ENCODE assay signal across 8 cellular contexts in genomic region chr14:95993768-95994592, GRCh38. TPM values are rescaled to one million over a fixed set of nuclear protein-coding genes. Genes with fewer than 3 reads are reported as not detected.
DNase-seq lines count a peak whose midpoint lies in the region; ATAC-seq and TF ChIP-seq lines count a peak whose summit lies in the region.

No MANE protein-coding gene starts in this region.

- peaks cover 22% of the 10 kb centered on the region for H3K27me3 Mint-ChIP-seq in activated CD8-positive, alpha-beta memory T cell treated with anti-CD3 and anti-CD28 coated beads, Interleukin-2, amount 10 ng/mL, durations not matched to agents 7 days and 5 days
- peaks cover 61% of the 10 kb centered on the region for H3K27me3 Mint-ChIP-seq in chondrocyte (ENCODE audit: low read depth)
- peaks cover 41% of the 10 kb centered on the region for H3K27me3 Mint-ChIP-seq in type B pancreatic cell

- no peaks in the 10 kb centered on the region for H4K20me1 ChIP-seq in Karpas-422 (ENCODE audit: insufficient read depth, low read depth, low read length)

- ATAC-seq in activated CD8-positive, alpha-beta memory T cell treated with anti-CD3 and anti-CD28 coated beads, Interleukin-2, amount 10 ng/mL, durations not matched to agents 7 days and 5 days, result no peak
- ATAC-seq in left lung, result peak; percentile 76
- no peak for ATAC-seq in activated CD4-positive, CD25-positive, alpha-beta regulatory T cell treated with anti-CD3 and anti-CD28 coated beads, Interleukin-2, amount 50 U/mL, for 24 hours

- peak; percentile 44 for DNase-seq in activated CD8-positive, alpha-beta memory T cell treated with anti-CD3 and anti-CD28 coated beads, Interleukin-2, amount 10 ng/mL, durations not matched to agents 7 days and 5 days
- no peak for DNase-seq in activated CD8-positive, alpha-beta memory T cell treated with anti-CD3 and anti-CD28 coated beads, Interleukin-2, amount 50 U/mL, for 4 hours
- DNase-seq in Karpas-422, result peak; percentile 89
- no peak for DNase-seq in Peyer's patch
- no peak for DNase-seq in chondrocyte (ENCODE audit: low spot score)
- DNase-seq in left lung, result no peak
- no peak for DNase-seq in type B pancreatic cell (ENCODE audit: extremely low spot score, unreplicated experiment)

- H3K9ac ChIP-seq in Karpas-422 (ENCODE audit: low read length), result no peak overlapping the region

- peaks cover 12% of the 10 kb centered on the region for H3K9me3 Mint-ChIP-seq in activated CD8-positive, alpha-beta memory T cell treated with anti-CD3 and anti-CD28 coated beads, Interleukin-2, amount 10 ng/mL, durations not matched to agents 7 days and 5 days (ENCODE audit: low read depth)
- H3K9me3 Mint-ChIP-seq in chondrocyte (ENCODE audit: low read depth) (peaks cover 18% of the 10 kb centered on the region), type B pancreatic cell (peaks cover 18% of the 10 kb centered on the region)

- peaks cover 4% of the 10 kb centered on the region; the same call in 1 of the 2 replicates for H3K27me3 ChIP-seq in Karpas-422 (ENCODE audit: low read length)
- H3K27me3 ChIP-seq in Peyer's patch, result no peaks in the 10 kb centered on the region
- peaks cover 10 to 23% of the 10 kb centered on the region in 2 donors for H3K27me3 ChIP-seq in left lung

- CTCF ChIA-PET in activated CD8-positive, alpha-beta memory T cell treated with anti-CD3 and anti-CD28 coated beads, Interleukin-2, amount 10 ng/mL, durations not matched to agents 7 days and 5 days (lab: Charles Lee), result interaction anchor here (0.6 to 2.0 kb wide), 6 partner anchors 8 to 559 kb away, joined by 3 to 9 read pairs (median 4); no protein-coding TSS in a partner anchor

- no peak overlapping the region for H3K27ac Mint-ChIP-seq in activated CD8-positive, alpha-beta memory T cell treated with anti-CD3 and anti-CD28 coated beads, Interleukin-2, amount 10 ng/mL, durations not matched to agents 7 days and 5 days
- H3K27ac Mint-ChIP-seq in chondrocyte (ENCODE audit: unreplicated experiment) (no peak overlapping the region), type B pancreatic cell (no peak overlapping the region)

- no peaks in the 10 kb centered on the region for H3K4me1 Mint-ChIP-seq in activated CD8-positive, alpha-beta memory T cell treated with anti-CD3 and anti-CD28 coated beads, Interleukin-2, amount 10 ng/mL, durations not matched to agents 7 days and 5 days
- H3K4me1 Mint-ChIP-seq in chondrocyte (ENCODE audit: low read depth), result no peaks in the 10 kb centered on the region
- no peaks in the 10 kb centered on the region for H3K4me1 Mint-ChIP-seq in type B pancreatic cell (ENCODE audit: unreplicated experiment)

- intact Hi-C loops in left lung (cut with DNase I), result no loop called here

- H3K4me1 ChIP-seq in Karpas-422 (ENCODE audit: low read length) (no peaks in the 10 kb centered on the region), Peyer's patch (no peaks in the 10 kb centered on the region), left lung (no peaks in the 10 kb centered on the region)

- no peaks in the 10 kb centered on the region for H3K9me2 ChIP-seq in Karpas-422 (replicated peaks; ENCODE audit: insufficient read depth, low read length)

- TF ChIP-seq POLR2A in Peyer's patch (IDR thresholded peaks at IDR 0.05), result no peak

- H2AFZ ChIP-seq in Karpas-422 (ENCODE audit: low read length), result no peak overlapping the region

- H3K4me3 ChIP-seq in Karpas-422 (ENCODE audit: low read length) (no peak overlapping the region), Peyer's patch (no peak overlapping the region), left lung (no peak overlapping the region)

- H3K79me2 ChIP-seq in Karpas-422 (ENCODE audit: low read length), result no peaks in the 10 kb centered on the region

- H3K4me2 ChIP-seq in Karpas-422 (ENCODE audit: low read depth, low read length, poor library complexity, severe bottlenecking), result no peak overlapping the region

- H3K27ac ChIP-seq in Karpas-422 (ENCODE audit: low read length) (no peak overlapping the region), Peyer's patch (no peak overlapping the region), left lung (no peak overlapping the region)

- H3K9me3 ChIP-seq in Karpas-422 (ENCODE audit: low read length) (peaks cover 8% of the 10 kb centered on the region; the same call in 1 of the 2 replicates), Peyer's patch (peaks cover 0 to 2% (median 0%) of the 10 kb centered on the region in 4 donors), left lung (peaks cover 0 to 24% of the 10 kb centered on the region in 2 donors)

- H3K36me3 ChIP-seq in Karpas-422 (ENCODE audit: insufficient read depth, low read length), result no peaks in the 10 kb centered on the region
- H3K36me3 ChIP-seq in Peyer's patch, result no peaks in the 10 kb centered on the region
- H3K36me3 ChIP-seq in left lung, result no peaks in the 10 kb centered on the region

- TF ChIP-seq CTCF in Peyer's patch (IDR thresholded peaks at IDR 0.05) (peak in 5 of 6 experiments; percentile 60 to 70 (median 63)), chondrocyte (IDR thresholded peaks at IDR 0.05) (peak; percentile 98), left lung (IDR thresholded peaks at IDR 0.05) (peak; percentile 70 to 83), type B pancreatic cell (conservative IDR thresholded peaks at IDR 0.05) (peak; percentile 96)

- no peaks in the 10 kb centered on the region for H3K36me3 Mint-ChIP-seq in activated CD8-positive, alpha-beta memory T cell treated with anti-CD3 and anti-CD28 coated beads, Interleukin-2, amount 10 ng/mL, durations not matched to agents 7 days and 5 days
- peaks cover 6% of the 10 kb centered on the region for H3K36me3 Mint-ChIP-seq in chondrocyte (ENCODE audit: low read depth)
- peaks cover 4% of the 10 kb centered on the region for H3K36me3 Mint-ChIP-seq in type B pancreatic cell

- H3K4me3 Mint-ChIP-seq in activated CD8-positive, alpha-beta memory T cell treated with anti-CD3 and anti-CD28 coated beads, Interleukin-2, amount 10 ng/mL, durations not matched to agents 7 days and 5 days, result no peak overlapping the region
- H3K4me3 Mint-ChIP-seq in chondrocyte (ENCODE audit: unreplicated experiment), result no peak overlapping the region
- no peak overlapping the region for H3K4me3 Mint-ChIP-seq in type B pancreatic cell

RNA-seq across cellular contexts. Expression of gene C14orf132, which starts 45.2 kb away (rescaled TPM):
- under 1 TPM; 0.20 to 0.33 TPM for total RNA-seq in activated CD8-positive, alpha-beta memory T cell treated with anti-CD3 and anti-CD28 coated beads, Interleukin-2, amount 10 ng/mL, durations not matched to agents 7 days and 5 days
- 0.07 and 0.11 TPM in 2 replicates for total RNA-seq in Karpas-422 (2014; rRNA removed; shearing (Covaris generic); ENCODE audit: low replicate concordance)
- 1 to 10 TPM; 1.2 to 6.2 (median 4.5) TPM for total RNA-seq in Peyer's patch
- 33.0 to 99.3 TPM (median 33.2 TPM) in 3 replicates for total RNA-seq in chondrocyte
- 10 to 100 TPM; 23.2 to 87.8 TPM for total RNA-seq in left lung
- total RNA-seq in type B pancreatic cell (ENCODE audit: low replicate concordance), result 29.2 and 57.4 TPM in 2 replicates

Comparison
In these comparisons a context has a peak if more than half of its experiments do, and no peak if none do; other contexts are left out.
1. DNase-seq: peak in activated CD8-positive, alpha-beta memory T cell treated with anti-CD3 and anti-CD28 coated beads, Interleukin-2, amount 10 ng/mL, durations not matched to agents 7 days and 5 days (single experiment) and Karpas-422 (single experiment); none in activated CD8-positive, alpha-beta memory T cell treated with anti-CD3 and anti-CD28 coated beads, Interleukin-2, amount 50 U/mL, for 4 hours (single experiment), Peyer's patch (0 of 3), chondrocyte (single experiment), left lung (0 of 2) and type B pancreatic cell (single experiment).
2. Peak in every context shown above with its lines, with median percentiles within 50 percentile points of each other: CTCF ChIP-seq.